Comparison of ENCODE assay signal across 8 cellular contexts in the genomic region with DNA sequence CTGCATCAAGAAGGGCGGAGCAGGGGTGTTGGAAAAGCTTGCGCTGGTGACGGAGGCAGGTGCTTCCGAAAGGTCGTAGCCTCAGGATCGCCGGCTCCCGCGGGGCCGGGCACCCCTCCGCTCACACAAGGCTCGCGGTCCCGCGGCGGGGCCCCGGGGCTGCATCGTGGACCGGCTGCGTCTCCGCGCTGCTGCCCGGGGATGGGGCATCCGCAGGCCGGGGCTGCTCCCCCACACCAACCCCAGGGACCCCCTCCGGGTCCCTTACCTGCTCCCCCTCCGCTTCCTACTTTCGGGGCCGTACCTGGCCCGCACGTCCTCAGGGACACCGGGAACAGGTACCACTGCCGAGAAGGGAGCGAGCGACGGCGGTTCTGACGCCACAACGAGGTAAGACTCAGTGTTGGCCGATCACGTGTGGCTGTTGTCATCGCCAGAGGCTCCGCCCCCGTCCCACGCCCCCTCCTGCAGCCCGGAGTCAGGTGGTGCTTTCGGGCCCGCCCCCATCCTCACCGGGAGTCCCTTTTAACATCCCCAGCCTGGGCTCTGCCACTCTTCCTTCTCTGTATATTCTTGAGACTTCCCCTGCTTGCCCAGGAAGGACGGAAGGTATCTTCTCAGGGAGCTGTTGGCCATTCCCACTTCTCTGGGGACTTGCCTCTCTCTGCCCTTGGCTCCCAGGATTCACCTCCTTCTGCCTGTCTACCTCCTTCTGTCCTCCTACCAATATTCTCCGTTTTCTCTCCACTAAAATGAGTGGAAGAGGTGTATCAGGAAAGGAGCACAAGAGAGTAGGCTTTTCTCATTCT.
DNase-seq lines count a peak whose midpoint lies in the region; ATAC-seq lines count a peak whose summit lies in the region.

Gene BEX2, minus strand, starts transcription at position 399 of the 809 bp plus-strand sequence. CDS start 1,014 bp downstream, outside the sequence.

- ATAC-seq in GM18517 (IDR thresholded peaks at IDR 0.05; ENCODE audit: unreplicated experiment) (peak; percentile 87), HG02973 (IDR thresholded peaks at IDR 0.05; ENCODE audit: unreplicated experiment) (peak; percentile 99)

- peak within 1 kb of the TSS; percentile 81 for H3K9ac ChIP-seq in endocrine pancreas (ENCODE audit: control insufficient read depth, insufficient read depth, low read length)

- no peaks in the 10 kb centered on the region for H3K36me3 ChIP-seq in endocrine pancreas (ENCODE audit: control insufficient read depth, insufficient read depth, low read length)

- peak; percentile 64 for DNase-seq in NCI-H2196 treated with DMSO at 0.1 percent for 48 hours (lab: John Stamatoyannopoulos, UW; ENCODE audit: unreplicated experiment)
- DNase-seq in activated CD8-positive, alpha-beta memory T cell treated with anti-CD3 and anti-CD28 coated beads for 4 hours (ENCODE audit: low read depth in 2 of 2) = peak; percentile 61 to 70
- DNase-seq in middle frontal gyrus (ENCODE audit: extremely low spot score, low spot score) = peak; percentile 58
- peak; percentile 66 to 69 for DNase-seq in stimulated activated CD8-positive, alpha-beta memory T cell treated with anti-CD3 and anti-CD28 coated beads, Interleukin-15, amount 100 ng/mL, for 48 hours (ENCODE audit: low read depth in 2 of 2)
- DNase-seq in foreskin melanocyte = no peak

- H3K4me3 ChIP-seq in endocrine pancreas (ENCODE audit: control insufficient read depth, insufficient read depth, low read length) = peak within 1 kb of the TSS; percentile 64

- no peaks in the 10 kb centered on the region for H3K4me1 ChIP-seq in endocrine pancreas (ENCODE audit: control insufficient read depth, insufficient read depth, low read length)

- H3K27me3 ChIP-seq in endocrine pancreas (ENCODE audit: control insufficient read depth, insufficient read depth, low read length) = no peaks in the 10 kb centered on the region

- H3K9me3 ChIP-seq in endocrine pancreas (ENCODE audit: control insufficient read depth, low read length) = no peaks in the 10 kb centered on the region
